Comparison of ENCODE assay signal across 10 cellular contexts in genomic region chr20:21315138-21315537, GRCh38.
A peak's percentile ranks its signal among the peaks of the same experiment; 100 is the strongest.
DNase-seq lines count a peak whose midpoint lies in the region; ATAC-seq and TF ChIP-seq lines count a peak whose summit lies in the region.
"Had no signal": no experiment of that assay in that cellular context is flagged by ENCODE, and none has a peak within 500 bp of the region (broad histone marks: within the 10 kb centered on the region; RNA-seq: fewer than 3 reads in every experiment).

No MANE protein-coding gene starts in this region.

- POLR2A ChIA-PET in RWPE1 (lab: Yijun Ruan, JAX; ENCODE audit: low non-redundant PET), result no interaction called here

- H3K27ac ChIP-seq in RWPE1, result peak overlapping the region; percentile 83
- H3K27ac ChIP-seq: KMS-11 had no signal

- peak; percentile 70 for ATAC-seq in GM18870 (IDR thresholded peaks at IDR 0.05; ENCODE audit: unreplicated experiment)
- no peak for ATAC-seq in GM21423 (IDR thresholded peaks at IDR 0.05; ENCODE audit: unreplicated experiment)
- ATAC-seq in HG03196 (IDR thresholded peaks at IDR 0.05; ENCODE audit: unreplicated experiment), result no peak

- CTCF ChIA-PET in RWPE1 (lab: Yijun Ruan, JAX), result no interaction called here

- H3K4me3 ChIP-seq in AG10803 (ENCODE audit: low read length) (no peak overlapping the region), foreskin fibroblast (ENCODE audit: low read depth in 1 of 2, low read length in 2 of 2) (no peak overlapping the region)

- DNase-seq in AG10803 (ENCODE audit: low read depth) (peak; percentile 80), RWPE1 (ENCODE audit: low spot score) (peak; percentile 53), foreskin fibroblast (peak; percentile 50 to 70), NCI-H748 (lab: John Stamatoyannopoulos, UW; ENCODE audit: unreplicated experiment) (no peak)
- DNase-seq in activated effector memory CD4-positive, alpha-beta T cell treated with anti-CD3 and anti-CD28 coated beads, Interleukin-2, amount 50 U/mL, for 16 hours, result no peak
- DNase-seq: hypothalamus had no signal

- TF ChIP-seq CTCF in AG10803 (conservative IDR thresholded peaks at IDR 0.05; ENCODE audit: low read length), result no peak
- no peak for TF ChIP-seq CTCF in RWPE1 (conservative IDR thresholded peaks at IDR 0.05; ENCODE audit: low read depth)
- TF ChIP-seq CTCF in foreskin fibroblast (IDR thresholded peaks at IDR 0.05; ENCODE audit: low read depth, low read length), result no peak

Comparison
In these comparisons a context has a peak if more than half of its experiments do, and no peak if none do; other contexts are left out.
1. DNase-seq: peak in AG10803 (single experiment), RWPE1 (single experiment) and foreskin fibroblast (2 of 2); none in activated effector memory CD4-positive, alpha-beta T cell treated with anti-CD3 and anti-CD28 coated beads, Interleukin-2, amount 50 U/mL, for 16 hours (single experiment) and NCI-H748 (single experiment).